8 cellular contexts compared by ENCODE assay signal in genomic region chr14:72420749-72421452, GRCh38.
A peak's percentile ranks its signal among the peaks of the same experiment; 100 is the strongest.
DNase-seq lines count a peak whose midpoint lies in the region; ATAC-seq, FAIRE-seq and TF ChIP-seq lines count a peak whose summit lies in the region.

No MANE protein-coding gene starts in this region.

- H2AK5ac ChIP-seq in mesendoderm (ENCODE audit: low read length): no peak overlapping the region

- H3K4me1 ChIP-seq in A549 (no peaks in the 10 kb centered on the region), mesendoderm (ENCODE audit: control insufficient read depth, low read depth, low read length) (no peaks in the 10 kb centered on the region)

- H3K4ac ChIP-seq in mesendoderm (ENCODE audit: low read depth, low read length): no peak overlapping the region

- no peaks in the 10 kb centered on the region for H3K9me3 ChIP-seq in A549

- FAIRE-seq in A549 (lab: Jason Lieb, UNC): no peak

- no peak overlapping the region for H4K8ac ChIP-seq in mesendoderm (ENCODE audit: low read depth, low read length)

- in situ Hi-C loops in GM13976 (cut with MboI; ENCODE audit: low sequenced_read_pairs, unreplicated experiment): no loop called here

- H3K9ac ChIP-seq in mesendoderm (ENCODE audit: low read length): no peak overlapping the region

- H2BK15ac ChIP-seq in mesendoderm (replicated peaks; ENCODE audit: low read depth): no peak overlapping the region

- CTCF ChIA-PET in A549 (lab: Yijun Ruan, JAX): interaction anchor here (0.7 to 1.9 kb wide), 15 partner anchors 9 to 1280 kb away, joined by 3 to 7 read pairs (median 4); no protein-coding TSS in a partner anchor

- TF ChIP-seq RAD21 in A549 (conservative IDR thresholded peaks at IDR 0.05 in 1 of 2, IDR thresholded peaks at IDR 0.05 in 1 of 2): peak; percentile 75 to 83

- H3K18ac ChIP-seq in mesendoderm (ENCODE audit: low read length): no peak overlapping the region

- no peaks in the 10 kb centered on the region for H3K79me2 ChIP-seq in mesendoderm (ENCODE audit: control insufficient read depth, insufficient read depth, low read length)

- ATAC-seq in A549 (peak; percentile 57 to 88; a peak in 3 of 6 replicates), GM21360 (IDR thresholded peaks at IDR 0.05; ENCODE audit: unreplicated experiment) (no peak)

- DNase-seq in A549 (ENCODE audit: low read depth in 1 of 2, low spot score in 1 of 2) (peak; percentile 28 to 69), GM13976 (ENCODE audit: low spot score) (peak; percentile 72), NCI-H510A (lab: John Stamatoyannopoulos, UW) (peak; percentile 22), mesendoderm (peak; percentile 84)
- peak; percentile 51 to 59 for DNase-seq in activated CD4-positive, alpha-beta T cell treated with anti-CD3 and anti-CD28 coated beads, Interleukin-2, amount 50 U/mL, for 4 hours
- DNase-seq in effector CD8-positive, alpha-beta T cell (lab: John Stamatoyannopoulos, UW): peak; percentile 42
- DNase-seq in stimulated activated CD8-positive, alpha-beta memory T cell treated with anti-CD3 and anti-CD28 coated beads, Interleukin-2, amount 100 ng/mL, for 1 hour (ENCODE audit: low read depth in 2 of 2): peak; percentile 30 to 37

- no peak for TF ChIP-seq EP300 in A549 (IDR thresholded peaks at IDR 0.05)

- TF ChIP-seq CTCF in A549 (IDR thresholded peaks at IDR 0.05) (peak; percentile 72), GM13976 (IDR thresholded peaks at IDR 0.05; ENCODE audit: borderline replicate concordance, control extremely low read depth, extremely low read depth, insufficient read depth, missing control alignments) (peak; percentile 87)

- no peak for TF ChIP-seq POLR2A in A549 (IDR thresholded peaks at IDR 0.05; ENCODE audit: low read length)

- H2BK5ac ChIP-seq in mesendoderm (ENCODE audit: low read length): no peak overlapping the region

- H2BK120ac ChIP-seq in mesendoderm (ENCODE audit: low read depth, low read length): no peak overlapping the region

- POLR2A ChIA-PET in A549 (lab: Yijun Ruan, JAX): no interaction called here

- H4K5ac ChIP-seq in mesendoderm (ENCODE audit: low read length): no peak overlapping the region

- peak overlapping the region; percentile 48 for H3K4me2 ChIP-seq in A549
- H3K4me2 ChIP-seq in mesendoderm (ENCODE audit: low read length): no peak overlapping the region

- H3K27me3 ChIP-seq in mesendoderm (ENCODE audit: insufficient read depth, low read length, poor library complexity): no peaks in the 10 kb centered on the region

- H3K79me1 ChIP-seq in mesendoderm (ENCODE audit: low read length): no peaks in the 10 kb centered on the region

- WGBS in A549 (ENCODE audit: missing lambda C conversion rate): 15% methylated on average over 16 of the region's 16 CpGs
- no CpG with 5 or more reads among the region's 16 CpGs for WGBS in mesendoderm (ENCODE audit: extremely low coverage, insufficient coverage, low lambda C conversion rate)

- H3K56ac ChIP-seq in mesendoderm (ENCODE audit: low read length): no peak overlapping the region

- no peak overlapping the region for H3K23ac ChIP-seq in mesendoderm (ENCODE audit: low read length)

- H3K27ac ChIP-seq in A549 (no peak overlapping the region), mesendoderm (ENCODE audit: low read depth, low read length) (no peak overlapping the region)

- H3K4me3 ChIP-seq in A549 (no peak overlapping the region), mesendoderm (ENCODE audit: low read length) (no peak overlapping the region)

- H3K36me3 ChIP-seq in mesendoderm (ENCODE audit: control insufficient read depth, insufficient read depth, low read length): no peaks in the 10 kb centered on the region

TF ChIP-seq in A549, 52 proteins besides CTCF, POLR2A, EP300 and RAD21:
- TF ChIP-seq SMC3 (IDR thresholded peaks at IDR 0.05): peak; percentile 58
- no peak for TF ChIP-seq PHF8 (IDR thresholded peaks at IDR 0.05; ENCODE audit: borderline replicate concordance, low read depth)
- no peak for TF ChIP-seq HES2 (IDR thresholded peaks at IDR 0.05)
- TF ChIP-seq TFCP2L1 (CRISPR knock-in tag; IDR thresholded peaks at IDR 0.05): no peak
- TF ChIP-seq CHD2 (IDR thresholded peaks at IDR 0.05; ENCODE audit: low read length, partially characterized antibody): no peak
- TF ChIP-seq RNF2 (IDR thresholded peaks at IDR 0.05; ENCODE audit: borderline replicate concordance, low read depth): no peak
TF ChIP-seq in A549: peak in this region for 1.

Comparison
In these comparisons a context has a peak if more than half of its experiments do, and no peak if none do; other contexts are left out.
1. DNase-seq: peak in every context shown above with its lines; median percentile 84 in mesendoderm; 72 in GM13976; 55 in activated CD4-positive, alpha-beta T cell treated with anti-CD3 and anti-CD28 coated beads, Interleukin-2, amount 50 U/mL, for 4 hours; 48 in A549; 42 in effector CD8-positive, alpha-beta T cell; 34 in stimulated activated CD8-positive, alpha-beta memory T cell treated with anti-CD3 and anti-CD28 coated beads, Interleukin-2, amount 100 ng/mL, for 1 hour; 22 in NCI-H510A.